Comparison of ENCODE assay signal across 1 cellular context in the genomic region with DNA sequence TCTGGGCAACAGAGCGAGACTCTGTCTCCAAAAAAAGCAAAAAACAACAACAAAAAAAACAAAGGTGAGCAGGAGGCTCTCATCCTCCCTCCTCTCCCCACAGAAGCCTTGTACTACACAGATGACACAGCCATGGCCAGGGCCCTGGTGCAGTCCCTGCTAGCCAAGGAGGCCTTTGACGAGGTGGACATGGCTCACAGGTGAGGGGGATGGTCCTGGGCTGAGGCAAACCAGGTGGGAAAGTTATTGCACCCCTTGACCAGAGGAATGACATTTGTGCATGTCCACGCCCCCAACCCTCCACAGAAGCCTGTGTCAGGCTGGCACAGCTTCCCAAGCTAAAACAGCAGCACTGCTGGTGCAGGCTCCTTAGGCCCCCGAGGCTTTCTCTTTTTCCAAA.
TF ChIP-seq lines count a peak whose summit lies in the region.

No MANE protein-coding gene starts in this region.

TF ChIP-seq in K562, 482 proteins besides CTCF, POLR2A, EP300 and RAD21:
- TF ChIP-seq ZZZ3 (IDR thresholded peaks at IDR 0.05) (no peak), SUPT5H (IDR thresholded peaks at IDR 0.05) (0 out of 2 replicates have a peak, but pooled peaks have one; percentile 30), TEAD1 (CRISPR knock-in tag; IDR thresholded peaks at IDR 0.05) (no peak), NFATC3 (IDR thresholded peaks at IDR 0.05) (no peak)
- TF ChIP-seq, protein P1, sequence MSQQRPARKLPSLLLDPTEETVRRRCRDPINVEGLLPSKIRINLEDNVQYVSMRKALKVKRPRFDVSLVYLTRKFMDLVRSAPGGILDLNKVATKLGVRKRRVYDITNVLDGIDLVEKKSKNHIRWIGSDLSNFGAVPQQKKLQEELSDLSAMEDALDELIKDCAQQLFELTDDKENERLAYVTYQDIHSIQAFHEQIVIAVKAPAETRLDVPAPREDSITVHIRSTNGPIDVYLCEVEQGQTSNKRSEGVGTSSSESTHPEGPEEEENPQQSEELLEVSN (IDR thresholded peaks at IDR 0.05; ENCODE audit: borderline replicate concordance in 1 of 2, extremely low read depth in 1 of 2, insufficient read depth in 1 of 2, insufficient read length in 1 of 2, low read depth in 1 of 2, low read length in 1 of 2, poor library complexity in 1 of 2, severe bottlenecking in 1 of 2): no peak
- TF ChIP-seq, protein P2, sequence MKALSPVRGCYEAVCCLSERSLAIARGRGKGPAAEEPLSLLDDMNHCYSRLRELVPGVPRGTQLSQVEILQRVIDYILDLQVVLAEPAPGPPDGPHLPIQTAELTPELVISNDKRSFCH (CRISPR knock-in tag; IDR thresholded peaks at IDR 0.05): no peak
- TF ChIP-seq, protein P2 (tag; IDR thresholded peaks at IDR 0.05): no peak
